1 cellular context compared by ENCODE assay signal in the genomic region with DNA sequence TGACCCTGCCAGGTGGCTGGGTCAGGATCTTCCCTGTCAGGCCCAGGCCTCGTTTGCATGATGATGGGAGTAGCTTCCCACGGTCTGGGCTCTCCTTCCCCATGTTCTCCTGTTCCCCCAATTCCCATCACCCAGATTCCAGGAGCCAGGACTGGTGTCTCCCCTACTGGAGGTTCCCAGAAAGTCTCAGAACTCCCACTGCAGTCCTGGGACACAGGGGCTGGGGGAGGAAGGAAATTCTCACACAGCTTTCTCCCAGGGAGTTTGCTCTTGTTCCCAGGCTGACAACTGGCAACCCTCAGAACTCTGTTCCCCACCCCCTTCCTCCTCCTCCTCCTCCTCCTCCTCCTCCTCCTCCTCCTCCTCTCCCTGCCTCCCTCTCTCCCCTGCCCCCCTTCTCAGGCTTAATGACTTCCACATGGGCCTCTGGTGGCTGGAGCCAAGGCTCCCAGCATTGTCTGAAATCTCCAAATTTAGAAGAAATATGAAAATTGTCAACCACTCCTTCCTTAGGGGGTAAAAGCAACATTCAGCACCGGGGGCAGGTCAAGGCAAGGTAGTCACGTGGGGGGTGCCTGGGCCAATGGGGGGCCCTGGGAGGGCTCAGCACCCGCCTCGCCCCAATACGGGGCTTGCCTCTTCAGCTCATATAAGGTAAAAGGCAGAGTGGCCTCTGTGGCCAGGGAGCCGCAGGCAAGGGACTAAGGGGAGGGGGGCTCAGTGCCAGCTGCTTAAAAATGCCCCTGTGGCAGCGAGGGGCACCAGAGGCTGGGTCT.
TF ChIP-seq lines count a peak whose summit lies in the region.

No MANE protein-coding gene starts in this region.

TF ChIP-seq in GM23338, 12 proteins besides CTCF, POLR2A, EP300 and RAD21 (continued from another document):
- TF ChIP-seq, protein P1, sequence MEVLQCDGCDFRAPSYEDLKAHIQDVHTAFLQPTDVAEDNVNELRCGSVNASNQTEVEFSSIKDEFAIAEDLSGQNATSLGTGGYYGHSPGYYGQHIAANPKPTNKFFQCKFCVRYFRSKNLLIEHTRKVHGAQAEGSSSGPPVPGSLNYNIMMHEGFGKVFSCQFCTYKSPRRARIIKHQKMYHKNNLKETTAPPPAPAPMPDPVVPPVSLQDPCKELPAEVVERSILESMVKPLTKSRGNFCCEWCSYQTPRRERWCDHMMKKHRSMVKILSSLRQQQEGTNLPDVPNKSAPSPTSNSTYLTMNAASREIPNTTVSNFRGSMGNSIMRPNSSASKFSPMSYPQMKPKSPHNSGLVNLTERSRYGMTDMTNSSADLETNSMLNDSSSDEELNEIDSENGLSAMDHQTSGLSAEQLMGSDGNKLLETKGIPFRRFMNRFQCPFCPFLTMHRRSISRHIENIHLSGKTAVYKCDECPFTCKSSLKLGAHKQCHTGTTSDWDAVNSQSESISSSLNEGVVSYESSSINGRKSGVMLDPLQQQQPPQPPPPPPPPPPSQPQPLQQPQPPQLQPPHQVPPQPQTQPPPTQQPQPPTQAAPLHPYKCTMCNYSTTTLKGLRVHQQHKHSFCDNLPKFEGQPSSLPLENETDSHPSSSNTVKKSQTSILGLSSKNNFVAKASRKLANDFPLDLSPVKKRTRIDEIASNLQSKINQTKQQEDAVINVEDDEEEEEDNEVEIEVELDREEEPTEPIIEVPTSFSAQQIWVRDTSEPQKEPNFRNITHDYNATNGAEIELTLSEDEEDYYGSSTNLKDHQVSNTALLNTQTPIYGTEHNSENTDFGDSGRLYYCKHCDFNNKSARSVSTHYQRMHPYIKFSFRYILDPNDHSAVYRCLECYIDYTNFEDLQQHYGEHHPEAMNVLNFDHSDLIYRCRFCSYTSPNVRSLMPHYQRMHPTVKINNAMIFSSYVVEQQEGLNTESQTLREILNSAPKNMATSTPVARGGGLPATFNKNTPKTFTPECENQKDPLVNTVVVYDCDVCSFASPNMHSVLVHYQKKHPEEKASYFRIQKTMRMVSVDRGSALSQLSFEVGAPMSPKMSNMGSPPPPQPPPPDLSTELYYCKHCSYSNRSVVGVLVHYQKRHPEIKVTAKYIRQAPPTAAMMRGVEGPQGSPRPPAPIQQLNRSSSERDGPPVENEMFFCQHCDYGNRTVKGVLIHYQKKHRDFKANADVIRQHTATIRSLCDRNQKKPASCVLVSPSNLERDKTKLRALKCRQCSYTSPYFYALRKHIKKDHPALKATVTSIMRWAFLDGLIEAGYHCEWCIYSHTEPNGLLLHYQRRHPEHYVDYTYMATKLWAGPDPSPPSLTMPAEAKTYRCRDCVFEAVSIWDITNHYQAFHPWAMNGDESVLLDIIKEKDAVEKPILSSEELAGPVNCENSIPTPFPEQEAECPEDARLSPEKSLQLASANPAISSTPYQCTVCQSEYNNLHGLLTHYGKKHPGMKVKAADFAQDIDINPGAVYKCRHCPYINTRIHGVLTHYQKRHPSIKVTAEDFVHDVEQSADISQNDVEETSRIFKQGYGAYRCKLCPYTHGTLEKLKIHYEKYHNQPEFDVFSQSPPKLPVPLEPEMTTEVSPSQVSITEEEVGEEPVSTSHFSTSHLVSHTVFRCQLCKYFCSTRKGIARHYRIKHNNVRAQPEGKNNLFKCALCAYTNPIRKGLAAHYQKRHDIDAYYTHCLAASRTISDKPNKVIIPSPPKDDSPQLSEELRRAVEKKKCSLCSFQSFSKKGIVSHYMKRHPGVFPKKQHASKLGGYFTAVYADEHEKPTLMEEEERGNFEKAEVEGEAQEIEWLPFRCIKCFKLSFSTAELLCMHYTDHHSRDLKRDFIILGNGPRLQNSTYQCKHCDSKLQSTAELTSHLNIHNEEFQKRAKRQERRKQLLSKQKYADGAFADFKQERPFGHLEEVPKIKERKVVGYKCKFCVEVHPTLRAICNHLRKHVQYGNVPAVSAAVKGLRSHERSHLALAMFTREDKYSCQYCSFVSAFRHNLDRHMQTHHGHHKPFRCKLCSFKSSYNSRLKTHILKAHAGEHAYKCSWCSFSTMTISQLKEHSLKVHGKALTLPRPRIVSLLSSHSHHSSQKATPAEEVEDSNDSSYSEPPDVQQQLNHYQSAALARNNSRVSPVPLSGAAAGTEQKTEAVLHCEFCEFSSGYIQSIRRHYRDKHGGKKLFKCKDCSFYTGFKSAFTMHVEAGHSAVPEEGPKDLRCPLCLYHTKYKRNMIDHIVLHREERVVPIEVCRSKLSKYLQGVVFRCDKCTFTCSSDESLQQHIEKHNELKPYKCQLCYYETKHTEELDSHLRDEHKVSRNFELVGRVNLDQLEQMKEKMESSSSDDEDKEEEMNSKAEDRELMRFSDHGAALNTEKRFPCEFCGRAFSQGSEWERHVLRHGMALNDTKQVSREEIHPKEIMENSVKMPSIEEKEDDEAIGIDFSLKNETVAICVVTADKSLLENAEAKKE (CRISPR knock-in tag; IDR thresholded peaks at IDR 0.05) = no peak
- TF ChIP-seq ZNF331 (CRISPR knock-in tag; IDR thresholded peaks at IDR 0.05; ENCODE audit: low read depth) = no peak
- TF ChIP-seq EZH2phosphoT487 (IDR thresholded peaks at IDR 0.05; ENCODE audit: unreplicated experiment) = no peak
- no peak for TF ChIP-seq EZH2 (IDR thresholded peaks at IDR 0.05; ENCODE audit: low read depth, unreplicated experiment)
- TF ChIP-seq NANOG (IDR thresholded peaks at IDR 0.05; ENCODE audit: borderline replicate concordance) = no peak
- no peak for TF ChIP-seq STAT1 (IDR thresholded peaks at IDR 0.05; ENCODE audit: unreplicated experiment)
- TF ChIP-seq CREB1 (CRISPR knock-in tag; IDR thresholded peaks at IDR 0.05; ENCODE audit: low read depth) = no peak
- no peak for TF ChIP-seq POLR2AphosphoS5 (IDR thresholded peaks at IDR 0.05; ENCODE audit: low read depth)
- TF ChIP-seq, protein P2, sequence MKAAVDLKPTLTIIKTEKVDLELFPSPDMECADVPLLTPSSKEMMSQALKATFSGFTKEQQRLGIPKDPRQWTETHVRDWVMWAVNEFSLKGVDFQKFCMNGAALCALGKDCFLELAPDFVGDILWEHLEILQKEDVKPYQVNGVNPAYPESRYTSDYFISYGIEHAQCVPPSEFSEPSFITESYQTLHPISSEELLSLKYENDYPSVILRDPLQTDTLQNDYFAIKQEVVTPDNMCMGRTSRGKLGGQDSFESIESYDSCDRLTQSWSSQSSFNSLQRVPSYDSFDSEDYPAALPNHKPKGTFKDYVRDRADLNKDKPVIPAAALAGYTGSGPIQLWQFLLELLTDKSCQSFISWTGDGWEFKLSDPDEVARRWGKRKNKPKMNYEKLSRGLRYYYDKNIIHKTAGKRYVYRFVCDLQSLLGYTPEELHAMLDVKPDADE (IDR thresholded peaks at IDR 0.05) = no peak
TF ChIP-seq in GM23338: peak in this region for 0.
